In genomic region chr10:38331106-38331505, GRCh38 we compare ENCODE assay signal across 1 cellular context.
TF ChIP-seq lines count a peak whose summit lies in the region.
"Not testable (repeated sequence)": the region's sequence is repeated elsewhere in the genome, so short reads cannot be mapped to it uniquely, and the experiment has no call there.

No MANE protein-coding gene starts in this region.

- H3K4me1 ChIP-seq in HEK293 (ENCODE audit: control insufficient read depth, insufficient read depth, low read length): not testable (repeated sequence)

- POLR2A ChIA-PET in HEK293 (lab: Yijun Ruan, JAX): not testable (repeated sequence)

- not testable (repeated sequence) for H3K9me3 ChIP-seq in HEK293 (ENCODE audit: control insufficient read depth, insufficient read depth, low read depth, low read length)

- H3K36me3 ChIP-seq in HEK293 (ENCODE audit: control insufficient read depth in 2 of 2, insufficient read depth in 1 of 2, low read length in 2 of 2): not testable (repeated sequence)

- not testable (repeated sequence) for TF ChIP-seq CTCF in HEK293 (tag by site-specific recombination; IDR thresholded peaks at IDR 0.05)

- CTCF ChIA-PET in HEK293 (lab: Yijun Ruan, JAX): not testable (repeated sequence)

- not testable (repeated sequence) for H3K4me3 ChIP-seq in HEK293 (ENCODE audit: low read depth, low read length)

- H3K27ac ChIP-seq in HEK293 (ENCODE audit: extremely low read depth, low read depth, low read length): not testable (repeated sequence)

TF ChIP-seq in HEK293, 187 proteins besides CTCF, POLR2A, EP300 and RAD21:
- TF ChIP-seq PRDM1 (tag by site-specific recombination; IDR thresholded peaks at IDR 0.05): peak; percentile 94
